Comparison of ENCODE assay signal across 8 cellular contexts in the genomic region with DNA sequence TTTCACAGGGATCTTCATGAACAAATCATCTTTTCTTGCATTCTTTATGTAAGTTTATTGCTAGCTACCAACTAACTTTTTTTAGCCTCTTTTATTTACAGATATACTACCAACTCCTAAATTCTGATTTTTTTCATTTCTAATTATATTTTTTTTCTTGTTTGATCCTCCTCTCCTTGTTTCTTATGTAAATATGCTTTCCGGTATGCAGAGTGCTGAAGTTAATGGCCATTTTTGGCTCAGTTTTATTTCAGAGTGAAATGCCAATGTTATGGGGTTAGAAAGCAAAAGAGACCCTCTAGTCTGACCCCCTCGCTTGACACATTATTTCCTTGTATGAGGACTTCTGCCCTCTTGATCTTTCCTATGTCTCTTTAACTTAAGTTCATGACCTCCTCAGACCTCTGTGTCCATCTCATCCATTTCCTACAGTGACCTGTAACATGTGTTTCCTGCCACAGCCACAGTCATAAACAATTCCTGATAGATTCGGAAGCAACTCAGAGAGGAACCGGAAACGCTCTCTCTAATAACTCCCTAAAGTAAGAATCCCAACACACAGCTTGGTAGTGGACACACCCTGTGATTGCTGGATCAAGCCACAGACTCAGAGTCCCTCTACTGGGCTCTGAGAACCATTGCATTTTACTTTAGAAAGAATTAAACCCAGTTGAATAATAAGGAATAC. TPM values are rescaled to one million over a fixed set of nuclear protein-coding genes. Genes with fewer than 3 reads are reported as not detected.
DNase-seq lines count a peak whose midpoint lies in the region; ATAC-seq and TF ChIP-seq lines count a peak whose summit lies in the region.

No MANE protein-coding gene starts in this region.

- H3K4me3 Mint-ChIP-seq in chondrocyte (ENCODE audit: unreplicated experiment), result no peak overlapping the region

- H3K27me3 ChIP-seq in left lung (no peaks in the 10 kb centered on the region), vagina (no peaks in the 10 kb centered on the region)

- intact Hi-C loops in left lung (cut with DNase I), result loop anchor here in 1 of 2 donors (5.0 kb wide), 1 partner anchor 86 kb away; a partner anchor contains a TSS
- intact Hi-C loops in vagina (cut with DNase I), result no loop called here

- no peaks in the 10 kb centered on the region for H3K9me3 Mint-ChIP-seq in chondrocyte (ENCODE audit: low read depth)

- CTCF ChIA-PET in GM10248 (lab: Yijun Ruan, JAX), result no interaction called here

- H3K9me3 ChIP-seq in left lung (no peaks in the 10 kb centered on the region), vagina (no peaks in the 10 kb centered on the region)

- TF ChIP-seq CTCF in chondrocyte (IDR thresholded peaks at IDR 0.05) (peak; percentile 87), left lung (IDR thresholded peaks at IDR 0.05) (peak; percentile 68 to 74), vagina (IDR thresholded peaks at IDR 0.05) (peak; percentile 38 to 82 (median 74)), GM10248 (IDR thresholded peaks at IDR 0.05; ENCODE audit: control extremely low read depth, extremely low read depth, low read depth, missing control alignments) (no peak)

- peaks cover 3% of the 10 kb centered on the region for H3K36me3 Mint-ChIP-seq in chondrocyte (ENCODE audit: low read depth)

- H3K27ac Mint-ChIP-seq in chondrocyte (ENCODE audit: unreplicated experiment), result peak overlapping the region; percentile 47

- no peak overlapping the region for H3K4me3 ChIP-seq in left lung
- H3K4me3 ChIP-seq in vagina, result no peak overlapping the region

- peak; percentile 99 for ATAC-seq in left lung
- ATAC-seq in HG03159 (IDR thresholded peaks at IDR 0.05; ENCODE audit: unreplicated experiment), result no peak
- no peak for ATAC-seq in GM19452 (IDR thresholded peaks at IDR 0.05; ENCODE audit: unreplicated experiment)

- H3K36me3 ChIP-seq in left lung (peaks cover 0 to 6% of the 10 kb centered on the region in 2 donors), vagina (no peaks in the 10 kb centered on the region)

- peak; percentile 77 for DNase-seq in GM04504 (ENCODE audit: low read depth)
- peak; percentile 59 for DNase-seq in NCI-H69 (lab: John Stamatoyannopoulos, UW)
- DNase-seq in chondrocyte (ENCODE audit: low spot score), result no peak
- no peak for DNase-seq in left lung
- DNase-seq in vagina (ENCODE audit: extremely low spot score in 2 of 2), result no peak
- no peak for DNase-seq in GM10248 (ENCODE audit: extremely low spot score)

- peaks cover 4% of the 10 kb centered on the region for H3K27me3 Mint-ChIP-seq in chondrocyte (ENCODE audit: low read depth)

- H3K27ac ChIP-seq in left lung (peak overlapping the region in 1 of 2 donors; percentile 18), vagina (peak overlapping the region; percentile 44)

- H3K4me1 ChIP-seq in left lung (peaks cover 6 to 27% of the 10 kb centered on the region in 2 donors), vagina (peaks cover 7% of the 10 kb centered on the region)

- no peak for TF ChIP-seq POLR2A in vagina (IDR thresholded peaks at IDR 0.05)

- POLR2A ChIA-PET in GM10248 (lab: Yijun Ruan, JAX), result no interaction called here

- peaks cover 11% of the 10 kb centered on the region for H3K4me1 Mint-ChIP-seq in chondrocyte (ENCODE audit: low read depth)

RNA-seq across cellular contexts. Expression of a gene that starts 42.9 kb away (rescaled TPM):
- total RNA-seq in chondrocyte (1.5 to 9.8 TPM (median 8.3 TPM) in 3 replicates), left lung (10 to 100 TPM; 14.2 to 17.0 TPM), vagina (14.7 TPM)

Comparison
In these comparisons a context has a peak if more than half of its experiments do, and no peak if none do; other contexts are left out.
1. DNase-seq: peak in GM04504 (single experiment) and NCI-H69 (single experiment); none in chondrocyte (single experiment), left lung (0 of 2), vagina (0 of 2) and GM10248 (single experiment).